Comparison of ENCODE assay signal across 8 cellular contexts in the genomic region with DNA sequence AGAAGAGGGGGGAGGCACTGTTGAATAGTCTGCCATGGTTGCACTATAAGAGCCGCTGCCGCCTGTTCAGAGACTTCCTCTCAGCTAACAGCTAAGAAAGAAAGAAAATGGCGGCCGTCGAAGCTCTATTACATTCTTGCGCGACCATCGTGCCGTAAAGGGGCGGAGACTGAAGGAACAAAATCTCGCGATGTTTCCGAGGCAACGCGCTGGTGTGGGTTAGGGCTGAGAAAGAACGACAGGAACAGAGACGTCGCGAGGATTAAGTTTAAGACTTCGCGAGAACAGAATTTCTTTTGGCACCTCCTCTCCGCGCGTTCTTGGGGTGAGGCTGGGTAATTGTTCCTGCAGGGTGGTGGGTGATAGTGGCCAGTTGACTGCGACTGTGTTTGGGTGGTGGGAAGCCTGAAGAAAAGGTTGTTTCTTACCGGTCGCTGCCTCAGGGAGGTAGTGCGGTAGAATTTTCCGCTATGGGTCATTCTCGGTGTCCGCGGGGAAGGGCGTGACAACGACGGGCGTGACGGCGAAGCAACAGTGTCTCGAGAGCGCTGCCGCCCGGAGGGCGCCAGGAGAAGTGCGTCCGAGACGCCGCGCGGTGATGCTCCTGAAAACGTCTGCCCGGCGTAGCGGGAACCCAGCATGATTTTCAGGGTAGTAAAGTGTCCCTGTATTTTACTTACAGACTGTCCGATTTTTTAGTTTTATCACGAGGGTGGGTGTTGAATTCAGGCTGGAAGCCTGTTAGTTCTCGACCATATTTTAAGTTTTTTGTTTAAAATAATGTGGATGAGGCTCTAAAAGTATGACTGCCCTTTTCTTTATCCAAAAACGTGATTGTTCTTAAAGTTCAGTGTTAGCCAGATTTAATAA. TPM values are rescaled to one million over a fixed set of nuclear protein-coding genes. Genes with fewer than 3 reads are reported as not detected.
DNase-seq lines count a peak whose midpoint lies in the region; ATAC-seq and TF ChIP-seq lines count a peak whose summit lies in the region.

A gene with protein sequence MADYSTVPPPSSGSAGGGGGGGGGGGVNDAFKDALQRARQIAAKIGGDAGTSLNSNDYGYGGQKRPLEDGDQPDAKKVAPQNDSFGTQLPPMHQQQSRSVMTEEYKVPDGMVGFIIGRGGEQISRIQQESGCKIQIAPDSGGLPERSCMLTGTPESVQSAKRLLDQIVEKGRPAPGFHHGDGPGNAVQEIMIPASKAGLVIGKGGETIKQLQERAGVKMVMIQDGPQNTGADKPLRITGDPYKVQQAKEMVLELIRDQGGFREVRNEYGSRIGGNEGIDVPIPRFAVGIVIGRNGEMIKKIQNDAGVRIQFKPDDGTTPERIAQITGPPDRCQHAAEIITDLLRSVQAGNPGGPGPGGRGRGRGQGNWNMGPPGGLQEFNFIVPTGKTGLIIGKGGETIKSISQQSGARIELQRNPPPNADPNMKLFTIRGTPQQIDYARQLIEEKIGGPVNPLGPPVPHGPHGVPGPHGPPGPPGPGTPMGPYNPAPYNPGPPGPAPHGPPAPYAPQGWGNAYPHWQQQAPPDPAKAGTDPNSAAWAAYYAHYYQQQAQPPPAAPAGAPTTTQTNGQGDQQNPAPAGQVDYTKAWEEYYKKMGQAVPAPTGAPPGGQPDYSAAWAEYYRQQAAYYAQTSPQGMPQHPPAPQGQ (minus strand): TSS at position 104 of the 870 bp plus-strand sequence. CDS start 68 bp downstream, at position 36.

- ATAC-seq in GM19025 (IDR thresholded peaks at IDR 0.05; ENCODE audit: low read depth, unreplicated experiment), result peak; percentile 69
- ATAC-seq in HG03342 (IDR thresholded peaks at IDR 0.05; ENCODE audit: unreplicated experiment), result peak; percentile 78

- TF ChIP-seq CTCF in kidney epithelial cell (IDR thresholded peaks at IDR 0.05; ENCODE audit: insufficient read depth, low read length, poor library complexity, severe bottlenecking), result peak; percentile 79

- H3K36me3 ChIP-seq in kidney epithelial cell (ENCODE audit: control insufficient read depth, insufficient read depth, low read length), result no peaks in the 10 kb centered on the region

- H3K4me3 ChIP-seq in kidney epithelial cell (ENCODE audit: low read depth, low read length), result peak within 1 kb of the TSS; percentile 76

- H3K27me3 ChIP-seq in kidney epithelial cell (ENCODE audit: control insufficient read depth, insufficient read depth, low read length), result no peaks in the 10 kb centered on the region

- DNase-seq in AG20443 (ENCODE audit: low spot score), result peak; percentile 93
- peak; percentile 96 for DNase-seq in NCI-H345 treated with DMSO at 0.1 percent for 48 hours (lab: John Stamatoyannopoulos, UW; ENCODE audit: unreplicated experiment)
- DNase-seq in activated CD4-positive, CD25-positive, alpha-beta regulatory T cell treated with anti-CD3 and anti-CD28 coated beads, Interleukin-2, amount 50 U/mL, for 16 hours (ENCODE audit: low read depth, low spot score), result peak; percentile 93
- peak; percentile 46 to 80 for DNase-seq in cerebellar nuclear complex (lab: John Stamatoyannopoulos, UW)
- peak; percentile 92 for DNase-seq in kidney epithelial cell (ENCODE audit: low read depth)
- DNase-seq in stimulated activated CD4-positive, alpha-beta T cell treated with anti-CD3 and anti-CD28 coated beads, Interleukin-15, amount 100 ng/mL, for 48 hours (ENCODE audit: low read depth in 2 of 2), result peak; percentile 94

RNA-seq across cellular contexts. Expression of the gene that starts here (rescaled TPM):
- total RNA-seq in kidney epithelial cell, result 101 and 102 TPM in 2 replicates

Comparison
In these comparisons a context has a peak if more than half of its experiments do, and no peak if none do; other contexts are left out.
1. Peak in every context shown above with its lines: DNase-seq, ATAC-seq and H3K4me3 ChIP-seq.